Comparison of ENCODE assay signal across 8 cellular contexts in the genomic region with DNA sequence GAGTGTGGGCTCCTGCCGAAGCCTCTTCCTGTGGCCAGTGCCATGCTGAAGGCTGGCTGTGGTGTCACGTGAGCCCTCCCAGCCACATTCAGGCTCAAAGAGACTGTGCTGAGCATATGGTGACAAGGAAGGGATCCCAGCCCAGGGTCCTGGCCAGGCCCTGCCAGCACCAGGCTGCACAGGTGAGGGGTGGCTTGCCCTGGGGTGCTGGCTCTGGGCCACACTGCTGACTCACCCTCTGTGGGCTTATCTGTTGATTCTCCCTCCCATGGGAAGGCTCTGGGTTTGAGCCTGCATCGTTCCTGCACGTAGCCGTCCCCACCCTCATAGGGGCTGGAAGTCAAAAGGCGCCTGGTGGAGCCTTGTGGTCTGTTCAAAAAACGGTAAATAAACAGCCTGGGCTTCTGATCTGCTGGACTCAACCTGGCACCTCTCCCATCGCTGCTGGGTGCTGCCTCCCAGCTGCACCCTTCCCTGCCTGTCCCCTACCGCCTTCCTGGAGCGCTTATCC. TPM values are rescaled to one million over a fixed set of nuclear protein-coding genes. Genes with fewer than 3 reads are reported as not detected.
A peak's percentile ranks its signal among the peaks of the same experiment; 100 is the strongest.
DNase-seq lines count a peak whose midpoint lies in the region; ATAC-seq and TF ChIP-seq lines count a peak whose summit lies in the region.

No MANE protein-coding gene starts in this region.

- H3K27ac ChIP-seq in C4-2B: peak overlapping the region; percentile 82

- H3K9me3 Mint-ChIP-seq in IgD-negative memory B cell: no peaks in the 10 kb centered on the region

- no peak overlapping the region for H3K4me3 ChIP-seq in adipocyte (ENCODE audit: low read length)

- H3K27me3 Mint-ChIP-seq in IgD-negative memory B cell: no peaks in the 10 kb centered on the region

- no peak overlapping the region for H3K4me3 Mint-ChIP-seq in IgD-negative memory B cell

- H3K27me3 ChIP-seq in adipocyte (replicated peaks; ENCODE audit: control insufficient read depth, insufficient read depth, low read length): no peaks in the 10 kb centered on the region

- TF ChIP-seq CTCF in C4-2B (conservative IDR thresholded peaks at IDR 0.05): no peak

- peaks cover 34% of the 10 kb centered on the region for H3K4me1 ChIP-seq in adipocyte (ENCODE audit: control insufficient read depth, insufficient read depth, low read length)

- no peak for ATAC-seq in GM21381 (IDR thresholded peaks at IDR 0.05; ENCODE audit: unreplicated experiment)

- peaks cover 6 to 34% (median 22%) of the 10 kb centered on the region in 3 donors for H3K4me1 Mint-ChIP-seq in IgD-negative memory B cell

- H3K9me3 ChIP-seq in adipocyte (ENCODE audit: control insufficient read depth, low read length): no peaks in the 10 kb centered on the region

- peak overlapping the region in 2 of 3 donors; percentile 50 to 60 for H3K27ac Mint-ChIP-seq in IgD-negative memory B cell

- peak overlapping the region; percentile 48 for H3K9ac ChIP-seq in adipocyte (ENCODE audit: low read length)

- no peaks in the 10 kb centered on the region for H3K36me3 ChIP-seq in adipocyte (ENCODE audit: control insufficient read depth, insufficient read depth, low read length, severe bottlenecking)

- DNase-seq in adipocyte (ENCODE audit: low read depth) (peak; percentile 29), iris pigment epithelial cell (ENCODE audit: low read depth) (peak; percentile 31), superior temporal gyrus (ENCODE audit: extremely low spot score) (peak; percentile 70), NCI-H2227 (lab: John Stamatoyannopoulos, UW; ENCODE audit: unreplicated experiment) (no peak)
- no peak for DNase-seq in activated effector memory CD4-positive, alpha-beta T cell treated with Interleukin-2 at 50 U/mL for 16 hours

- H3K36me3 Mint-ChIP-seq in IgD-negative memory B cell: peaks cover 3% of the 10 kb centered on the region

RNA-seq across cellular contexts. Expression of gene DNM2, which starts 31.1 kb away (rescaled TPM):
- 109 TPM for polyA plus RNA-seq in IgD-negative memory B cell

RNA-seq across cellular contexts. Expression of gene QTRT1, which starts 47.7 kb away (rescaled TPM):
- polyA plus RNA-seq in IgD-negative memory B cell: 53.5 TPM

Comparison
In these comparisons a context has a peak if more than half of its experiments do, and no peak if none do; other contexts are left out.
1. DNase-seq: peak in adipocyte (single experiment), iris pigment epithelial cell (single experiment) and superior temporal gyrus (single experiment); none in activated effector memory CD4-positive, alpha-beta T cell treated with Interleukin-2 at 50 U/mL for 16 hours (single experiment) and NCI-H2227 (single experiment).